1 cellular context compared by ENCODE assay signal in the genomic region with DNA sequence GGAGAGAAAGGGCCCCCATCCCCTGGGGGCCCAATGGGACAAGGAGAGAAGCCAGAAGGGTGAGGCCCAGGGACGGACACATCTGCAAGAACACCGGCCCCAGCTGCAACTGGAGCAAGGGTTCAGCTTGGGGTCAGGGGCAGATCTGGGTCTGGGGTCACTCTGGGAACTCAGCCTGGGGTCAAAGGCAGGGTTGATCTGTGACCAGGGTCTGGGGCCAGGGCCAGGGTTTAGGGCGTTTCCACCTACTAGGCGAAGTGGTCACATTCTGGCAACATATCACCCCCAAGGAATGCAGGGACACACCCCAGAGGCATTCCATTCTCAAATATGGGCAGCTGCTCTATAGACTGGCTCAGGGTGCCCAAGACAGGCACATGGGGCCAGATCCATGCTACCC.
TF ChIP-seq lines count a peak whose summit lies in the region.

No MANE protein-coding gene starts in this region.

TF ChIP-seq in H1, 55 proteins besides CTCF, POLR2A, EP300 and RAD21:
- TF ChIP-seq CEBPB (IDR thresholded peaks at IDR 0.05; ENCODE audit: low read depth, low read length) (no peak), MAFK (IDR thresholded peaks at IDR 0.05; ENCODE audit: low read depth, low read length) (no peak), JUN (IDR thresholded peaks at IDR 0.05; ENCODE audit: low read depth, low read length) (no peak), GTF2F1 (IDR thresholded peaks at IDR 0.05; ENCODE audit: borderline replicate concordance, low read depth, low read length) (no peak), SP1 (IDR thresholded peaks at IDR 0.05; ENCODE audit: low read depth, low read length) (no peak), RFX5 (IDR thresholded peaks at IDR 0.05; ENCODE audit: borderline replicate concordance, low read depth, low read length) (no peak), NANOG (IDR thresholded peaks at IDR 0.05; ENCODE audit: insufficient read depth, low read depth, low read length, poor library complexity, severe bottlenecking) (no peak), CBX5 (IDR thresholded peaks at IDR 0.05; ENCODE audit: low read depth, low read length) (no peak), JUND (IDR thresholded peaks at IDR 0.05; ENCODE audit: low read length) (no peak), BACH1 (IDR thresholded peaks at IDR 0.05; ENCODE audit: low read length) (no peak), SIX5 (IDR thresholded peaks at IDR 0.05; ENCODE audit: low read depth, low read length) (no peak), BCL11A (IDR thresholded peaks at IDR 0.05; ENCODE audit: low read depth in 2 of 2, low read length in 2 of 2) (no peak), SUZ12 (IDR thresholded peaks at IDR 0.05; ENCODE audit: low read length) (no peak), YY1 (IDR thresholded peaks at IDR 0.05; ENCODE audit: low read depth, low read length) (no peak), SP2 (IDR thresholded peaks at IDR 0.05; ENCODE audit: low read length) (no peak), TAF1 (IDR thresholded peaks at IDR 0.05; ENCODE audit: low read depth, low read length) (no peak)
TF ChIP-seq in H1: peak in this region for 0.
